Comparison of ENCODE assay signal across 19 cellular contexts in genomic region chr3:41688595-41689380, GRCh38.
DNase-seq lines count a peak whose midpoint lies in the region; ATAC-seq, FAIRE-seq and TF ChIP-seq lines count a peak whose summit lies in the region.
"Had no signal": no experiment of that assay in that cellular context is flagged by ENCODE, and none has a peak within 500 bp of the region (broad histone marks: within the 10 kb centered on the region; RNA-seq: fewer than 3 reads in every experiment).

No MANE protein-coding gene starts in this region.

- no peak for ATAC-seq in HepG2
- no peak for ATAC-seq in GM18861 (IDR thresholded peaks at IDR 0.05; ENCODE audit: unreplicated experiment)
- no peak for ATAC-seq in GM19397 (IDR thresholded peaks at IDR 0.05; ENCODE audit: unreplicated experiment)
- ATAC-seq: stimulated activated naive B cell treated with anti-CD40 and anti-IgM and Interleukin-4, amounts not matched to agents 10 μg/mL and 1 μg/mL and 100 μg/mL, for 72 hours had no signal

- intact Hi-C loops in breast epithelium (cut with DNase I; ENCODE audit: low total_unique reads) = no loop called here
- intact Hi-C loops in HepG2 (cut with micrococcal nuclease; ENCODE audit: unreplicated experiment) = loop anchor here (1.0 kb wide), 1 partner anchor 34 kb away; no protein-coding TSS in a partner anchor
- intact Hi-C loops in tibial artery (cut with DNase I; ENCODE audit: low total_unique reads) = no loop called here

- no peak overlapping the region for H3K9ac ChIP-seq in HepG2 (ENCODE audit: insufficient read depth, low read depth, low read length)
- H3K9ac ChIP-seq in trophoblast cell (ENCODE audit: low read length) = no peak overlapping the region
- H3K9ac ChIP-seq: BLaER1 treated with 17β-estradiol and CSF1 and Interleukin-3, amounts not matched to agents 10 nM and 100 nM had no signal

- peaks cover 39% of the 10 kb centered on the region for H3K4me1 Mint-ChIP-seq in HFFc6 (ENCODE audit: low read depth)
- H3K4me1 Mint-ChIP-seq: stimulated activated naive B cell treated with anti-CD40 and anti-IgM and Interleukin-4, amounts not matched to agents 10 μg/mL and 1 μg/mL and 100 μg/mL, for 72 hours had no signal

- H3K79me2 ChIP-seq in HepG2 (ENCODE audit: insufficient read depth, low read length) (no peaks in the 10 kb centered on the region), trophoblast cell (ENCODE audit: control insufficient read depth, insufficient read depth, low read length, poor library complexity) (no peaks in the 10 kb centered on the region)

- no peak for FAIRE-seq in HepG2 (lab: Jason Lieb, UNC)
- FAIRE-seq: small intestine had no signal

- no peaks in the 10 kb centered on the region for H3K4me1 ChIP-seq in breast epithelium
- peaks cover 14% of the 10 kb centered on the region for H3K4me1 ChIP-seq in HepG2 (ENCODE audit: insufficient read depth, low read length)
- H3K4me1 ChIP-seq in tibial artery = peaks cover 0 to 23% (median 10%) of the 10 kb centered on the region in 4 donors
- H3K4me1 ChIP-seq in trophoblast cell (ENCODE audit: control insufficient read depth in 1 of 2, insufficient read depth in 2 of 2, low read length in 2 of 2) = peaks cover 0 to 2% of the 10 kb centered on the region in 2 experiments

- no peaks in the 10 kb centered on the region for H3K36me3 ChIP-seq in breast epithelium
- H3K36me3 ChIP-seq in HepG2 (replicated peaks in 1 of 2; ENCODE audit: control insufficient read depth in 1 of 2, insufficient read depth in 2 of 2, low read length in 2 of 2) = no peaks in the 10 kb centered on the region
- H3K36me3 ChIP-seq in tibial artery = no peaks in the 10 kb centered on the region
- H3K36me3 ChIP-seq in trophoblast cell (ENCODE audit: control insufficient read depth in 1 of 2, insufficient read depth in 2 of 2, low read length in 2 of 2) = no peaks in the 10 kb centered on the region
- H3K36me3 ChIP-seq: BLaER1 treated with 17β-estradiol and CSF1 and Interleukin-3, amounts not matched to agents 10 nM and 100 nM had no signal

- POLR2A ChIA-PET in HepG2 (lab: Yijun Ruan, JAX) = no interaction called here

- no TSS peak for BruUV-seq in HepG2 (replicated peaks; lab: Mats Ljungman, UMichigan)

- CTCF ChIA-PET in HepG2 (lab: Yijun Ruan, JAX; ENCODE audit: low intra/inter-chr PET ratio, low total read pairs) = no interaction called here

- no peak overlapping the region for H2BK120ac ChIP-seq in trophoblast cell (ENCODE audit: insufficient read depth, low read length, poor library complexity)

- H3K9me3 Mint-ChIP-seq in HFFc6 = no peaks in the 10 kb centered on the region
- H3K9me3 Mint-ChIP-seq: central memory CD8-positive, alpha-beta T cell; mesothelial cell of epicardium had no signal

- H3K4me3 ChIP-seq in breast epithelium (no peak overlapping the region), HepG2 (replicated peaks in 1 of 3; ENCODE audit: insufficient read depth in 1 of 3, low read depth in 2 of 3, low read length in 3 of 3) (no peak overlapping the region), tibial artery (no peak overlapping the region), trophoblast cell (ENCODE audit: low read depth, low read length) (no peak overlapping the region)
- H3K4me3 ChIP-seq: BLaER1 treated with 17β-estradiol and CSF1 and Interleukin-3, amounts not matched to agents 10 nM and 100 nM had no signal

- H3K27me3 ChIP-seq in breast epithelium = no peaks in the 10 kb centered on the region
- no peaks in the 10 kb centered on the region for H3K27me3 ChIP-seq in HepG2 (ENCODE audit: control insufficient read depth in 1 of 2, insufficient read depth in 2 of 2, low read length in 2 of 2)
- H3K27me3 ChIP-seq in tibial artery = no peaks in the 10 kb centered on the region
- no peaks in the 10 kb centered on the region for H3K27me3 ChIP-seq in trophoblast cell (ENCODE audit: insufficient read depth, low read length)
- H3K27me3 ChIP-seq: BLaER1 treated with 17β-estradiol and CSF1 and Interleukin-3, amounts not matched to agents 10 nM and 100 nM had no signal

- peak overlapping the region; percentile 58 for H3K27ac Mint-ChIP-seq in HFFc6
- H3K27ac Mint-ChIP-seq: immature natural killer cell; mesothelial cell of epicardium; stimulated activated naive B cell treated with anti-CD40 and anti-IgM and Interleukin-4, amounts not matched to agents 10 μg/mL and 1 μg/mL and 100 μg/mL, for 72 hours had no signal

- no peak overlapping the region for H3K23ac ChIP-seq in trophoblast cell (ENCODE audit: low read length)

- H3K4me2 ChIP-seq in HepG2 (ENCODE audit: low read depth, low read length) (no peak overlapping the region), trophoblast cell (ENCODE audit: low read length) (no peak overlapping the region)
- H3K4me2 ChIP-seq: BLaER1 treated with 17β-estradiol and CSF1 and Interleukin-3, amounts not matched to agents 10 nM and 100 nM had no signal

- H2AFZ ChIP-seq in HepG2 (ENCODE audit: low read length) = no peak overlapping the region
- H2AFZ ChIP-seq in trophoblast cell (ENCODE audit: insufficient read depth, low read length, poor library complexity) = no peak overlapping the region

- TF ChIP-seq CTCF in HFFc6 (IDR thresholded peaks at IDR 0.05) (no peak), breast epithelium (IDR thresholded peaks at IDR 0.05) (no peak), HepG2 (CRISPR knock-in tag; IDR thresholded peaks at IDR 0.05) (no peak), tibial artery (IDR thresholded peaks at IDR 0.05) (no peak)

- no peak overlapping the region for H2AK5ac ChIP-seq in trophoblast cell (ENCODE audit: low read length)

- H4K12ac ChIP-seq in trophoblast cell (ENCODE audit: low read depth, low read length) = no peak overlapping the region

- H3K4ac ChIP-seq in trophoblast cell (ENCODE audit: low read depth, low read length) = no peak overlapping the region

- no peak for TF ChIP-seq POLR2A in breast epithelium (IDR thresholded peaks at IDR 0.05)
- TF ChIP-seq POLR2A in HepG2 (IDR thresholded peaks at IDR 0.05; ENCODE audit: insufficient read depth in 1 of 2, low read depth in 2 of 2, low read length in 2 of 2) = no peak

- TF ChIP-seq RAD21 in HepG2 (CRISPR knock-in tag; IDR thresholded peaks at IDR 0.05) = no peak

- H3K9me3 ChIP-seq in breast epithelium = no peaks in the 10 kb centered on the region
- no peaks in the 10 kb centered on the region for H3K9me3 ChIP-seq in HepG2 (ENCODE audit: low read length)
- H3K9me3 ChIP-seq in tibial artery = no peaks in the 10 kb centered on the region
- H3K9me3 ChIP-seq in trophoblast cell (ENCODE audit: insufficient read depth, low read depth, low read length) = no peaks in the 10 kb centered on the region

- H3K18ac ChIP-seq in trophoblast cell (ENCODE audit: low read length) = no peak overlapping the region

- DNase-seq in HFFc6 (peak; percentile 22), breast epithelium (ENCODE audit: low spot score in 2 of 2) (no peak), HepG2 (ENCODE audit: low spot score) (peak; percentile 31), tibial artery (no peak), trophoblast cell (no peak), A172 (ENCODE audit: low spot score) (no peak)
- DNase-seq: activated naive CD4-positive, alpha-beta T cell treated with Interleukin-2 at 50 U/mL for 16 hours; DMS153; immature natural killer cell; Kasumi-1; NCI-H146; small intestine; stimulated activated naive B cell treated with anti-CD40 and anti-IgM and Interleukin-4, amounts not matched to agents 10 μg/mL and 1 μg/mL and 100 μg/mL, for 72 hours; T1000 had no signal

- in situ Hi-C loops in HepG2 (cut with HindIII; ENCODE audit: extremely low pct_ligation_motif_present, low pct_unique_long_range_greater_than_20kb) = no loop called here

- H3K14ac ChIP-seq in trophoblast cell (ENCODE audit: low read length) = no peak overlapping the region

- WGBS in HepG2 (ENCODE audit: low lambda C conversion rate) = 50% methylated on average over 4 of the region's 4 CpGs
- no CpG with 5 or more reads among the region's 4 CpGs for WGBS in trophoblast cell (ENCODE audit: extremely low coverage, insufficient coverage, insufficient read length)

- no peaks in the 10 kb centered on the region for H4K20me1 ChIP-seq in HepG2 (ENCODE audit: insufficient read depth, low read length)
- H4K20me1 ChIP-seq: BLaER1 treated with 17β-estradiol and CSF1 and Interleukin-3, amounts not matched to agents 10 nM and 100 nM had no signal

- no peak overlapping the region for H4K91ac ChIP-seq in trophoblast cell (ENCODE audit: low read depth, low read length)

- H2BK12ac ChIP-seq in trophoblast cell (ENCODE audit: low read length) = no peak overlapping the region

- no peak overlapping the region for H3K4me3 Mint-ChIP-seq in HFFc6
- H3K4me3 Mint-ChIP-seq: central memory CD8-positive, alpha-beta T cell; immature natural killer cell; mesothelial cell of epicardium; stimulated activated naive B cell treated with anti-CD40 and anti-IgM and Interleukin-4, amounts not matched to agents 10 μg/mL and 1 μg/mL and 100 μg/mL, for 72 hours had no signal

- TF ChIP-seq EP300 in HepG2 (IDR thresholded peaks at IDR 0.05; ENCODE audit: low read depth in 2 of 2, low read length in 2 of 2) = no peak
- no peak for TF ChIP-seq EP300 in HepG2 (CRISPR knock-in tag; IDR thresholded peaks at IDR 0.05; ENCODE audit: borderline replicate concordance)

- peak overlapping the region; percentile 72 to 84 for H3K27ac ChIP-seq in breast epithelium
- no peak overlapping the region for H3K27ac ChIP-seq in HepG2 (ENCODE audit: extremely low read length, insufficient read depth, low read length)
- H3K27ac ChIP-seq in tibial artery = peak overlapping the region; percentile 60 to 63
- H3K27ac ChIP-seq in trophoblast cell (ENCODE audit: low read depth, low read length) = no peak overlapping the region
- H3K27ac ChIP-seq: BLaER1 treated with 17β-estradiol and CSF1 and Interleukin-3, amounts not matched to agents 10 nM and 100 nM had no signal

- no peak overlapping the region for H4K8ac ChIP-seq in trophoblast cell (ENCODE audit: low read depth, low read length)

- no peak overlapping the region for H2BK5ac ChIP-seq in trophoblast cell (ENCODE audit: low read depth, low read length, poor library complexity)

- H3K79me1 ChIP-seq in trophoblast cell (ENCODE audit: low read length) = no peaks in the 10 kb centered on the region

- no peaks in the 10 kb centered on the region for H3K36me3 Mint-ChIP-seq in HFFc6 (ENCODE audit: low read depth)

- H3K27me3 Mint-ChIP-seq in HFFc6 (ENCODE audit: insufficient read depth) = no peaks in the 10 kb centered on the region
- H3K27me3 Mint-ChIP-seq: central memory CD8-positive, alpha-beta T cell; stimulated activated naive B cell treated with anti-CD40 and anti-IgM and Interleukin-4, amounts not matched to agents 10 μg/mL and 1 μg/mL and 100 μg/mL, for 72 hours had no signal

Comparison
In these comparisons a context has a peak if more than half of its experiments do, and no peak if none do; other contexts are left out.
1. DNase-seq: peak in HFFc6 (single experiment) and HepG2 (single experiment); none in breast epithelium (0 of 2), tibial artery (0 of 2), trophoblast cell (0 of 2) and A172 (single experiment).
2. H3K27ac ChIP-seq: peak in breast epithelium (2 of 2) and tibial artery (2 of 2); none in HepG2 (single experiment) and trophoblast cell (single experiment).